Comparison of ENCODE assay signal across 8 cellular contexts in the genomic region with DNA sequence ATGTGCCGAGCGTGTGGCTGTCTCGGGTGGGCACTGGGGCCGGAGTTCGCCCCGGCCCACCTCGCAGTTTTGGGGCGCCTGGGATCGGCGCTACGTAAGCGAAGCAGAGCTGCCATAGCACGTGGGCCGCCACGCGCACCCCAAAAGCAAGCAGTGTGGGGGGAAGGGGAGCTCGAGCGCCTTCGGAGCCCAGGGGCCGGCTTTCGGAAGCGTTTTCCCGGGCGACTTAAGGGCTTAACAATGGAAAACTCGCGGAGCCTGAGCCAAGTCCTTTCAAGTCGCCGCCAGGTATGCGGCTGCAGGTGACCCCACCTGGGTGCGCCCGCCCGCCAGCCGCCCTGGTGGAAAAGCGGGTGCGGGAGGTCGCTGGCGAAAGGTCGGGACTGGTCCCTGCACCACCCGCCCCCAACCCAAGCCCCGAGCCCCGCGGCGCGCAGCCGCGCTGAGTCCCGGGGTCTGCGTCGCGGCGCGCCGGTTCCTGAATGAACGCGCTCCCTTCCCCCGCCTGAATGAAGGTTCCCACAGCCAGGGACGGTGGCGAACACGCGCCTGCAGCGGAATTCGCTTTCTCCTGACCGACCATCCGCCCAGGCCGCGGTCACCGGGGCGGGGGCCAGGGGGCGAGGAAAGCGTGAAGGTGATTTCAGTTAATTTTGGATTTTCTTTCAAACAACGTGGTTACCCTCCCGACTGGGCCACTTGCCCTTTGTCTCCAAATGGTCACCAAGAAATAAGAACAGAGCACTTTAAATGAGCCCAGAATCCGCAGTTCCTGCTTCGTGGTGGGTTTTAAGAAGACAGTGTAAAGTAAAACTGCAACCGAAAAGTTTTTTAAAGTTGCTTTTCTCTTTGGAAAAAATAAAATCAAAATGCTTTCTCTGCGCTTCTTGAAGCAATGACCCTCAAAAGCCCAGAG. TPM values are rescaled to one million over a fixed set of nuclear protein-coding genes. Genes with fewer than 3 reads are reported as not detected.
A peak's percentile ranks its signal among the peaks of the same experiment; 100 is the strongest.
DNase-seq lines count a peak whose midpoint lies in the region; ATAC-seq and TF ChIP-seq lines count a peak whose summit lies in the region.

No MANE protein-coding gene starts in this region.

- intact Hi-C loops in colonic mucosa (cut with DNase I) (no loop called here), right lobe of liver (cut with DNase I) (loop anchor here in 1 of 2 donors (5.0 kb wide), 1 partner anchor 341 kb away; no protein-coding TSS in a partner anchor)

- H3K9me3 ChIP-seq in colonic mucosa (no peaks in the 10 kb centered on the region), right lobe of liver (no peaks in the 10 kb centered on the region), upper lobe of left lung (no peaks in the 10 kb centered on the region)

- H3K27ac ChIP-seq in colonic mucosa (peak overlapping the region; percentile 63), right lobe of liver (peak overlapping the region in 1 of 3 donors; percentile 22), upper lobe of left lung (peak overlapping the region; percentile 52 to 85 (median 67))

- H3K27me3 ChIP-seq in colonic mucosa, result peaks cover 33% of the 10 kb centered on the region
- no peaks in the 10 kb centered on the region for H3K27me3 ChIP-seq in right lobe of liver
- H3K27me3 ChIP-seq in upper lobe of left lung, result peaks cover 0 to 25% (median 12%) of the 10 kb centered on the region in 4 donors

- no peak for TF ChIP-seq EP300 in upper lobe of left lung (IDR thresholded peaks at IDR 0.05)

- TF ChIP-seq CTCF in colonic mucosa (IDR thresholded peaks at IDR 0.05), result no peak
- TF ChIP-seq CTCF in right lobe of liver (IDR thresholded peaks at IDR 0.05), result no peak
- no peak for TF ChIP-seq CTCF in upper lobe of left lung (IDR thresholded peaks at IDR 0.05)

- H3K4me1 ChIP-seq in colonic mucosa (peaks cover 33% of the 10 kb centered on the region), right lobe of liver (peaks cover 0 to 51% (median 13%) of the 10 kb centered on the region in 4 donors), upper lobe of left lung (peaks cover 54 to 70% (median 58%) of the 10 kb centered on the region in 4 donors)

- DNase-seq in DMS53 treated with DMSO at 0.1 percent for 48 hours (lab: John Stamatoyannopoulos, UW; ENCODE audit: unreplicated experiment) (peak; percentile 37), NCI-H2171 (lab: John Stamatoyannopoulos, UW) (peak; percentile 33), colonic mucosa (peak; percentile 74), right lobe of liver (peak in 2 of 3 donors; percentile 67 to 70), upper lobe of left lung (peak in 1 of 2 donors; percentile 90), globus pallidus (ENCODE audit: low spot score) (no peak), NCI-H1694 treated with DMSO at 0.1 percent for 48 hours (lab: John Stamatoyannopoulos, UW) (no peak), NCI-H1930 (lab: John Stamatoyannopoulos, UW) (no peak)

- WGBS in right lobe of liver (ENCODE audit: insufficient coverage, low coverage, low lambda C conversion rate, missing lambda C conversion rate), result 2% methylated on average over 41 of the region's 76 CpGs
- WGBS in upper lobe of left lung, 2 donors, result 1 to 2% methylated on average over 26 to 55 of the region's 76 CpGs

- peak; percentile 33 for TF ChIP-seq POLR2A in right lobe of liver (IDR thresholded peaks at IDR 0.05)
- TF ChIP-seq POLR2A in upper lobe of left lung (IDR thresholded peaks at IDR 0.05), result no peak

- ATAC-seq in right lobe of liver, result peak in 2 of 4 donors; percentile 8
- ATAC-seq in upper lobe of left lung (ENCODE audit: low FRiP score in 2 of 2), result peak in 1 of 2 donors; percentile 38

- peak overlapping the region; percentile 42 for H3K4me3 ChIP-seq in colonic mucosa
- H3K4me3 ChIP-seq in right lobe of liver, result peak overlapping the region; percentile 42 to 49 (median 48)
- peak overlapping the region; percentile 10 to 81 (median 46) for H3K4me3 ChIP-seq in upper lobe of left lung

- peak overlapping the region; percentile 50 to 71 for H3K9ac ChIP-seq in colonic mucosa (ENCODE audit: low read depth in 2 of 2, low read length in 2 of 2)

- H3K36me3 ChIP-seq in colonic mucosa, result no peaks in the 10 kb centered on the region
- H3K36me3 ChIP-seq in right lobe of liver, result no peaks in the 10 kb centered on the region
- H3K36me3 ChIP-seq in upper lobe of left lung, result no peaks in the 10 kb centered on the region

RNA-seq across cellular contexts. Expression of a gene that starts 2.7 kb away (rescaled TPM):
- total RNA-seq in colonic mucosa, result 10 to 100 TPM; 59.7 to 94.6 TPM
- 100 to 1,000 TPM in 3 of 6 experiments, 10 to 100 TPM in 3; 67.0 to 283 (median 94.1) TPM for total RNA-seq in right lobe of liver
- 100 to 1,000 TPM in 5 of 6 donors, 10 to 100 TPM in 1; 23.0 to 404 (median 237) TPM for total RNA-seq in upper lobe of left lung

RNA-seq across cellular contexts. Expression of a gene that starts 36.9 kb away (rescaled TPM):
- total RNA-seq in colonic mucosa, result 10 to 100 TPM; 11.3 to 20.0 TPM
- total RNA-seq in right lobe of liver, result 1 to 10 TPM; 4.1 to 7.9 (median 5.6) TPM
- total RNA-seq in upper lobe of left lung, result 10 to 100 TPM; 18.5 to 68.1 (median 28.3) TPM

Comparison
In these comparisons a context has a peak if more than half of its experiments do, and no peak if none do; other contexts are left out.
1. DNase-seq: peak in DMS53 treated with DMSO at 0.1 percent for 48 hours (single experiment), NCI-H2171 (single experiment), colonic mucosa (single experiment) and right lobe of liver (2 of 3); none in globus pallidus (single experiment), NCI-H1694 treated with DMSO at 0.1 percent for 48 hours (single experiment) and NCI-H1930 (0 of 2).
2. Peak in every context shown above with its lines, with median percentiles within 50 percentile points of each other: H3K4me3 ChIP-seq.